ENCODE assay signal across 1 cellular context in genomic region chr1:91564888-91565700, GRCh38.
TF ChIP-seq lines count a peak whose summit lies in the region.

No MANE protein-coding gene starts in this region.

TF ChIP-seq in WTC11, 78 proteins besides CTCF, POLR2A, EP300 and RAD21 (continued from another document):
- no peak for TF ChIP-seq ZNF532 (CRISPR knock-in tag; IDR thresholded peaks at IDR 0.05; ENCODE audit: borderline replicate concordance)
- no peak for TF ChIP-seq CREM (CRISPR knock-in tag; IDR thresholded peaks at IDR 0.05)
- no peak for TF ChIP-seq SMAD3 (CRISPR knock-in tag; IDR thresholded peaks at IDR 0.05; ENCODE audit: borderline replicate concordance)
- no peak for TF ChIP-seq SP1 (CRISPR knock-in tag; conservative IDR thresholded peaks at IDR 0.05)
- no peak for TF ChIP-seq IRF2 (CRISPR knock-in tag; IDR thresholded peaks at IDR 0.05; ENCODE audit: borderline replicate concordance, low read depth)
- TF ChIP-seq GRHL2 (CRISPR knock-in tag; IDR thresholded peaks at IDR 0.05; ENCODE audit: insufficient replicate concordance, severe bottlenecking), result no peak
